ENCODE assay signal across 12 cellular contexts in the genomic region with DNA sequence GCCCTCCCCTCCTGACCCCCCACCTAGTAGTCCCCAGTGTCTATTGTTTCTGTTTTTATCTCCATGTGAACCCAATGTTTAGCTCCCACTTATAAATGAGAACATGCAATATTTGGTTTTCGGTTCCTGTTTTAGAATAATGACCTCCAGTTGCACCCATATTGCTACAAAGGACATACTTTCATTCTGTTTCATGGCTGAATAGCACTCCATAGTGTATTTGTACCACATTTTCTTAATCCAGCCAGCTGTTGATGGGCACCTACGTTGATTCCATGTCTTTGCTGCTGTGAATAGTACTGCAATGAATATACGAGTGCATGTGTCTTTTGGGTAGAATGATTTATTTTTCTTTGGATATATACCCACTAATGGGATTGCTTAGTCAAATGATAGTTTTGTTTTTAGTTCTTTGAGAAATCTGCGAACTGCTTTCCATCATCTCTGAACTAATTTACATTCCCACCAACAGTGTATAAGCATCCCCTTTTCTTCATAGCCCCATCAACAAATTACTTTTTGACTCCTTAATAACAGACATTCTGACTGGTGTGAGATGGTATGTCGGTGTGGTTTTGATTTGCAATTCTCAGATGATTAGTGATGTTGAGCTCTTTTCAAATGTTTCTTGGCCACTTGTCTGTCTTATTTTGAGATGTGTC.
DNase-seq lines count a peak whose midpoint lies in the region; ATAC-seq lines count a peak whose summit lies in the region.
"Had no signal": no experiment of that assay in that cellular context is flagged by ENCODE, and none has a peak within 500 bp of the region (broad histone marks: within the 10 kb centered on the region; RNA-seq: fewer than 3 reads in every experiment).

No MANE protein-coding gene starts in this region.

- ATAC-seq in GM19025 (IDR thresholded peaks at IDR 0.05; ENCODE audit: low read depth, unreplicated experiment) = peak; percentile 79
- ATAC-seq in GM21723 (IDR thresholded peaks at IDR 0.05; ENCODE audit: unreplicated experiment) = peak; percentile 95
- peak; percentile 91 for ATAC-seq in HG03139 (IDR thresholded peaks at IDR 0.05; ENCODE audit: unreplicated experiment)
- no peak for ATAC-seq in stimulated activated naive CD8-positive, alpha-beta T cell treated with anti-CD3 and anti-CD28 coated beads, Interleukin-15, amount 100 ng/mL, for 72 hours
- ATAC-seq: right cardiac atrium, T-cell had no signal

- peaks cover 0 to 31% of the 10 kb centered on the region in 2 donors for H3K9me3 Mint-ChIP-seq in stimulated activated naive CD8-positive, alpha-beta T cell treated with anti-CD3 and anti-CD28 coated beads, Interleukin-15, amount 100 ng/mL, for 72 hours

- peak; percentile 33 for DNase-seq in astrocyte of the hippocampus (ENCODE audit: low read depth, low spot score)
- no peak for DNase-seq in GF-D8 (lab: John Stamatoyannopoulos, UW)
- no peak for DNase-seq in NCI-H69 (lab: John Stamatoyannopoulos, UW)
- no peak for DNase-seq in stimulated activated naive CD8-positive, alpha-beta T cell treated with anti-CD3 and anti-CD28 coated beads, Interleukin-15, amount 100 ng/mL, for 72 hours
- DNase-seq: H7, NCI-H526, right cardiac atrium, T-cell had no signal

- no peaks in the 10 kb centered on the region for H3K4me1 Mint-ChIP-seq in stimulated activated naive CD8-positive, alpha-beta T cell treated with anti-CD3 and anti-CD28 coated beads, Interleukin-15, amount 100 ng/mL, for 72 hours
- H3K4me1 Mint-ChIP-seq: mesothelial cell of epicardium, T-cell had no signal

- no peak overlapping the region for H3K27ac Mint-ChIP-seq in stimulated activated naive CD8-positive, alpha-beta T cell treated with anti-CD3 and anti-CD28 coated beads, Interleukin-15, amount 100 ng/mL, for 72 hours
- H3K27ac Mint-ChIP-seq: mesothelial cell of epicardium, T-cell had no signal

- peaks cover 7% of the 10 kb centered on the region for H3K27me3 Mint-ChIP-seq in stimulated activated naive CD8-positive, alpha-beta T cell treated with anti-CD3 and anti-CD28 coated beads, Interleukin-15, amount 100 ng/mL, for 72 hours

- no peak overlapping the region for H3K4me3 Mint-ChIP-seq in stimulated activated naive CD8-positive, alpha-beta T cell treated with anti-CD3 and anti-CD28 coated beads, Interleukin-15, amount 100 ng/mL, for 72 hours
- H3K4me3 Mint-ChIP-seq: mesothelial cell of epicardium, T-cell had no signal
